In the genomic region with DNA sequence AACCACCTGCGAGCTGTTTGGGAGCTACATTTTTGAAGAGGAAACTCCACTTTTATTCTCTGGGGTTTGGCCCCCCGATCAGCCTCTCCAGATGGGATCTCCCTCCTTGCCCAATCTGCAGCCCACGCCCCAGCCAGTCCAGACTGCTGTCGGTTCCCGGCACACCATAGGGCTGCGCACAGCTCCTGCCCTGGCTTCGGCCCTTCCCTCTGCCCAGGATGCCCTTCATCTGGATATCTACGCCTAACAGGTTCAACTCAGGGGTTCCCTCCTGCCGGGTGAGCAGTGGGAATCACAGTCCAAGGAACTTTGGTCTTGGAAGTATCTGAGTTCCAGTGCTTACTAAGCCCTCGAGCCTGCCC, we compare ENCODE assay signal across 21 cellular contexts.
DNase-seq lines count a peak whose midpoint lies in the region; ATAC-seq and TF ChIP-seq lines count a peak whose summit lies in the region.
"Had no signal": no experiment of that assay in that cellular context is flagged by ENCODE, and none has a peak within 500 bp of the region (broad histone marks: within the 10 kb centered on the region; RNA-seq: fewer than 3 reads in every experiment).

No MANE protein-coding gene starts in this region.

- TF ChIP-seq POLR2A in spleen (IDR thresholded peaks at IDR 0.05), result no peak

- ATAC-seq in HG02763 (IDR thresholded peaks at IDR 0.05; ENCODE audit: unreplicated experiment), result no peak
- ATAC-seq: activated T-helper 17 cell treated with anti-CD3 and anti-CD28 coated beads, Interleukin-2, amount 50 U/mL, for 72 hours had no signal

- DNase-seq in A673 (ENCODE audit: low spot score), result no peak
- no peak for DNase-seq in OCI-LY7 (ENCODE audit: low spot score)
- peak; percentile 73 for DNase-seq in endodermal cell
- no peak for DNase-seq in nephron progenitor cell
- no peak for DNase-seq in osteocyte (ENCODE audit: extremely low spot score, unreplicated experiment)
- DNase-seq in spleen, result no peak
- no peak for DNase-seq in hepatocyte (ENCODE audit: low spot score)
- DNase-seq: activated CD4-positive, alpha-beta T cell treated with anti-CD3 and anti-CD28 coated beads for 48 hours; activated naive CD8-positive, alpha-beta T cell treated with anti-CD3 and anti-CD28 coated beads, Interleukin-2, amount 10 ng/mL, durations not matched to agents 7 days and 5 days; AML-193; EL; foreskin fibroblast; OCI-M1; SHP77 treated with DMSO at 0.1 percent for 48 hours; stimulated activated CD4-positive, alpha-beta T cell treated with anti-CD3 and anti-CD28 coated beads, Interleukin-2, amount 100 ng/mL, for 24 hours; stimulated activated naive CD4-positive, alpha-beta T cell; tibial artery had no signal

- H3K27me3 ChIP-seq in A673 (replicated peaks; ENCODE audit: insufficient read depth, low read depth, low read length, poor library complexity), result no peaks in the 10 kb centered on the region
- no peaks in the 10 kb centered on the region for H3K27me3 ChIP-seq in endodermal cell (ENCODE audit: control insufficient read depth, insufficient read depth, low read length, poor library complexity, severe bottlenecking)
- peaks cover 0 to 23% (median 0%) of the 10 kb centered on the region in 7 donors for H3K27me3 ChIP-seq in spleen (replicated peaks in 1 of 7)
- no peaks in the 10 kb centered on the region for H3K27me3 ChIP-seq in hepatocyte

- CTCF ChIA-PET in A673 (lab: Charles Lee), result no interaction called here
- CTCF ChIA-PET in OCI-LY7 (lab: Charles Lee; ENCODE audit: unreplicated experiment), result no interaction called here

- H3K4me3 ChIP-seq in A673 (ENCODE audit: low read depth, low read length, poor library complexity, severe bottlenecking) (no peak overlapping the region), OCI-LY7 (ENCODE audit: low read depth, low read length, poor library complexity, severe bottlenecking) (peak overlapping the region; percentile 93), endodermal cell (ENCODE audit: low read length) (no peak overlapping the region), spleen (no peak overlapping the region), hepatocyte (no peak overlapping the region)
- H3K4me3 ChIP-seq: lung, tibial artery had no signal

- BruUV-seq in A673 (replicated peaks; lab: Mats Ljungman, UMichigan) (no TSS peak), OCI-LY7 (replicated peaks; lab: Mats Ljungman, UMichigan) (no TSS peak)

- H3K4me1 ChIP-seq in A673 (ENCODE audit: insufficient read depth, low read length, poor library complexity, severe bottlenecking), result peaks cover 20% of the 10 kb centered on the region
- peaks cover 55% of the 10 kb centered on the region for H3K4me1 ChIP-seq in OCI-LY7 (ENCODE audit: insufficient read depth, low read length, poor library complexity, severe bottlenecking)
- H3K4me1 ChIP-seq in endodermal cell (ENCODE audit: control insufficient read depth, insufficient read depth, low read length), result peaks cover 8% of the 10 kb centered on the region
- peaks cover 2 to 26% (median 14%) of the 10 kb centered on the region in 6 donors for H3K4me1 ChIP-seq in spleen
- peaks cover 14% of the 10 kb centered on the region for H3K4me1 ChIP-seq in hepatocyte (ENCODE audit: insufficient read depth)

- H3K36me3 ChIP-seq in A673 (ENCODE audit: insufficient read depth, low read length, poor library complexity, severe bottlenecking) (no peaks in the 10 kb centered on the region), OCI-LY7 (ENCODE audit: insufficient read depth, low read length) (peaks cover 32% of the 10 kb centered on the region), endodermal cell (ENCODE audit: control insufficient read depth, insufficient read depth, low read length) (no peaks in the 10 kb centered on the region), spleen (no peaks in the 10 kb centered on the region), hepatocyte (replicated peaks; ENCODE audit: insufficient read depth, low read depth) (no peaks in the 10 kb centered on the region)
- H3K36me3 ChIP-seq: tibial artery had no signal

- H3K9ac ChIP-seq in endodermal cell (ENCODE audit: extremely low read depth, low read length, poor library complexity, severe bottlenecking), result no peak overlapping the region

- H3K9me3 ChIP-seq in A673 (ENCODE audit: low read depth, low read length, poor library complexity, severe bottlenecking) (no peaks in the 10 kb centered on the region), OCI-LY7 (ENCODE audit: low read length) (no peaks in the 10 kb centered on the region), endodermal cell (ENCODE audit: control insufficient read depth, low read length) (no peaks in the 10 kb centered on the region), spleen (no peaks in the 10 kb centered on the region), hepatocyte (ENCODE audit: low read depth) (no peaks in the 10 kb centered on the region)
- H3K9me3 ChIP-seq: tibial artery had no signal

- H3K4me3 Mint-ChIP-seq in endodermal cell (peak overlapping the region; percentile 32), nephron progenitor cell (peak overlapping the region; percentile 56), osteocyte (ENCODE audit: unreplicated experiment) (no peak overlapping the region)
- H3K4me3 Mint-ChIP-seq: activated naive CD8-positive, alpha-beta T cell treated with anti-CD3 and anti-CD28 coated beads, Interleukin-2, amount 10 ng/mL, durations not matched to agents 7 days and 5 days; activated T-helper 17 cell treated with anti-CD3 and anti-CD28 coated beads, Interleukin-2, amount 50 U/mL, for 72 hours had no signal

- H3K9me2 ChIP-seq in OCI-LY7 (ENCODE audit: insufficient read depth, low read length), result no peaks in the 10 kb centered on the region
- no peaks in the 10 kb centered on the region for H3K9me2 ChIP-seq in hepatocyte (replicated peaks; ENCODE audit: insufficient read depth)

- no peaks in the 10 kb centered on the region for H3K36me3 Mint-ChIP-seq in endodermal cell (ENCODE audit: low read depth)
- no peaks in the 10 kb centered on the region for H3K36me3 Mint-ChIP-seq in nephron progenitor cell (ENCODE audit: low read depth)
- H3K36me3 Mint-ChIP-seq in osteocyte (ENCODE audit: unreplicated experiment), result no peaks in the 10 kb centered on the region
- H3K36me3 Mint-ChIP-seq: activated naive CD8-positive, alpha-beta T cell treated with anti-CD3 and anti-CD28 coated beads, Interleukin-2, amount 10 ng/mL, durations not matched to agents 7 days and 5 days had no signal

- POLR2A ChIA-PET in A673 (lab: Charles Lee; ENCODE audit: low non-redundant PET), result no interaction called here
- POLR2A ChIA-PET in OCI-LY7 (lab: Charles Lee), result interaction anchor here (0.9 kb wide), 1 partner anchor 61 kb away, joined by 3 read pairs; no protein-coding TSS in a partner anchor

- H3K4me1 Mint-ChIP-seq in endodermal cell (peaks cover 46% of the 10 kb centered on the region), nephron progenitor cell (peaks cover 77% of the 10 kb centered on the region), osteocyte (ENCODE audit: unreplicated experiment) (peaks cover 16% of the 10 kb centered on the region)
- H3K4me1 Mint-ChIP-seq: activated naive CD8-positive, alpha-beta T cell treated with anti-CD3 and anti-CD28 coated beads, Interleukin-2, amount 10 ng/mL, durations not matched to agents 7 days and 5 days; activated T-helper 17 cell treated with anti-CD3 and anti-CD28 coated beads, Interleukin-2, amount 50 U/mL, for 72 hours had no signal

- H3K27me3 Mint-ChIP-seq in endodermal cell (ENCODE audit: insufficient read depth) (peaks cover 11% of the 10 kb centered on the region), nephron progenitor cell (ENCODE audit: low read depth, poor library complexity) (peaks cover 7% of the 10 kb centered on the region), osteocyte (ENCODE audit: unreplicated experiment) (peaks cover 7% of the 10 kb centered on the region)

- H3K27ac ChIP-seq in A673 (ENCODE audit: low read depth, low read length, poor library complexity, severe bottlenecking), result peak overlapping the region; percentile 72
- H3K27ac ChIP-seq in OCI-LY7 (ENCODE audit: low read depth, low read length, poor library complexity, severe bottlenecking), result peak overlapping the region; percentile 98
- peak overlapping the region; percentile 36 for H3K27ac ChIP-seq in endodermal cell (ENCODE audit: low read depth, low read length)
- peak overlapping the region in 1 of 8 donors; percentile 15 for H3K27ac ChIP-seq in spleen
- no peak overlapping the region for H3K27ac ChIP-seq in hepatocyte
- H3K27ac ChIP-seq: 22Rv1, tibial artery had no signal

- H4K20me1 ChIP-seq in OCI-LY7 (ENCODE audit: insufficient read depth, low read length) (no peaks in the 10 kb centered on the region), hepatocyte (ENCODE audit: insufficient read depth, poor library complexity, severe bottlenecking) (no peaks in the 10 kb centered on the region)

- H2AFZ ChIP-seq in OCI-LY7 (ENCODE audit: low read length) (no peak overlapping the region), hepatocyte (no peak overlapping the region)

- H3K4me2 ChIP-seq in OCI-LY7 (ENCODE audit: low read length) (peak overlapping the region; percentile 80), hepatocyte (no peak overlapping the region)

- H3K27ac Mint-ChIP-seq in endodermal cell (peak overlapping the region; percentile 65), nephron progenitor cell (peak overlapping the region; percentile 97), osteocyte (ENCODE audit: unreplicated experiment) (no peak overlapping the region)
- H3K27ac Mint-ChIP-seq: activated naive CD8-positive, alpha-beta T cell treated with anti-CD3 and anti-CD28 coated beads, Interleukin-2, amount 10 ng/mL, durations not matched to agents 7 days and 5 days; activated T-helper 17 cell treated with anti-CD3 and anti-CD28 coated beads, Interleukin-2, amount 50 U/mL, for 72 hours had no signal

- intact Hi-C loops in A673 (cut with micrococcal nuclease; ENCODE audit: unreplicated experiment), result loop anchor here (5.0 to 10.0 kb wide), 2 partner anchors 619 to 766 kb away; no protein-coding TSS in a partner anchor
- intact Hi-C loops in OCI-LY7 (cut with micrococcal nuclease; ENCODE audit: unreplicated experiment), result loop anchor here (2.0 kb wide), 1 partner anchor 129 kb away; no protein-coding TSS in a partner anchor
- intact Hi-C loops in spleen (cut with DNase I; ENCODE audit: low total_unique reads), result no loop called here

- WGBS in endodermal cell (ENCODE audit: insufficient coverage in 1 of 2, insufficient read length in 1 of 2), 2 experiments, result 51 to 70% methylated on average over 7 to 10 of the region's 10 CpGs
- WGBS in spleen, 5 donors, result 62 to 75% (median 68%) methylated on average over 10 of the region's 10 CpGs
- 83% methylated on average over 10 of the region's 10 CpGs for WGBS in hepatocyte (ENCODE audit: low lambda C conversion rate, missing lambda C conversion rate)

- H3K79me2 ChIP-seq in OCI-LY7 (ENCODE audit: insufficient read depth, low read depth, low read length), result peaks cover 72% of the 10 kb centered on the region
- no peaks in the 10 kb centered on the region for H3K79me2 ChIP-seq in hepatocyte

- TF ChIP-seq CTCF in A673 (conservative IDR thresholded peaks at IDR 0.05; ENCODE audit: low read depth, low read length), result no peak
- no peak for TF ChIP-seq CTCF in OCI-LY7 (conservative IDR thresholded peaks at IDR 0.05; ENCODE audit: low read length)
- no peak for TF ChIP-seq CTCF in endodermal cell (conservative IDR thresholded peaks at IDR 0.05)
- no peak for TF ChIP-seq CTCF in nephron progenitor cell (IDR thresholded peaks at IDR 0.05)
- no peak for TF ChIP-seq CTCF in osteocyte (IDR thresholded peaks at IDR 0.05)
- no peak for TF ChIP-seq CTCF in spleen (IDR thresholded peaks at IDR 0.05 in 8 of 11, conservative IDR thresholded peaks at IDR 0.05 in 3 of 11)
- TF ChIP-seq CTCF in hepatocyte (IDR thresholded peaks at IDR 0.05; ENCODE audit: poor library complexity), result no peak

- no peaks in the 10 kb centered on the region for H3K9me3 Mint-ChIP-seq in endodermal cell
- no peaks in the 10 kb centered on the region for H3K9me3 Mint-ChIP-seq in nephron progenitor cell
- H3K9me3 Mint-ChIP-seq in osteocyte (ENCODE audit: unreplicated experiment), result no peaks in the 10 kb centered on the region
- H3K9me3 Mint-ChIP-seq: activated naive CD8-positive, alpha-beta T cell treated with anti-CD3 and anti-CD28 coated beads, Interleukin-2, amount 10 ng/mL, durations not matched to agents 7 days and 5 days; activated T-helper 17 cell treated with anti-CD3 and anti-CD28 coated beads, Interleukin-2, amount 50 U/mL, for 72 hours had no signal
